ENCODE assay signal across 11 cellular contexts in the genomic region with DNA sequence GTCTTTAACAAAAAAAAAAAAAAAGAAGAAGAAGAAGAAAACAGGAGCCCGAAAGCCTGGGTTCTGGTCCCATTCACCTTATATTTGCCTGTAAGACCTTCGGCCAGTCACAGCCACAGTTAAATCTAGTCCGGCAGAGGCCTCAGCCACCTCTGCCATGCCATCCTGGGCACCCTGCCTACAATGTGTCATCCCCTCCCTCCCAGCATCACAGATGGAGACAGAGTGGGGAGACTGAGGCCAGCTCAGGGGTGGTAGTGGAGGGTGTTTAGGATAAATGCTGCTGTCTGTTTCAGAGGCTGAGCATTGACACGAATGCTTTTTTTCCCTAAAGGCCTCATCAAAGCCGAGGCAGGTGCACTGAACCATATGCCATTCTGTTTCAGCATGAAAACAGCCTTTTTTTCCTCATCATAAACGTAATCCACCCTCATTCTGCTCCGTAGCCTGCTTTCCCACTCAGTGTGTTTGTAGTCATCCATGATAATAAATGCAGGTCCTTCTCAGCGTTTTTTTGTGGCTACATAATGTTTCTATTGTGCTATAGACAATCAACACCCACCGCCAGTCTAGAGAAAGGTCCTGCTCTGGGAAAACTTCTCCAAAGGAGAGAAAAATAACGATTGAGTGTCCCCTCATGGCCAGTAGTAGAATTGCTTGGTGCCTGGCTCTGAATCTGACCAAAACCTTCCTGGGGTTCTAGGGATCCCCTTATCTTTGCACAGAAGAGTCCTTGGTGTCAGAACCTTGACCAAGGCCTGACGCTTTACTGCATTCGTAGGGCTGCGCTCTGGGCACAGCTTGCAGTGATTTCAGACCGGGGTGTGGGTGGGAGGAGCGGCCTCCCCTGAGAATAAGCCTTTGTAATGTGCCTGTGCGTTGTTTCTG. TPM values are rescaled to one million over a fixed set of nuclear protein-coding genes. Genes with fewer than 3 reads are reported as not detected.
A peak's percentile ranks its signal among the peaks of the same experiment; 100 is the strongest.
DNase-seq lines count a peak whose midpoint lies in the region; ATAC-seq and TF ChIP-seq lines count a peak whose summit lies in the region.
"Had no signal": no experiment of that assay in that cellular context is flagged by ENCODE, and none has a peak within 500 bp of the region (broad histone marks: within the 10 kb centered on the region; RNA-seq: fewer than 3 reads in every experiment).

No MANE protein-coding gene starts in this region.

- H3K27me3 Mint-ChIP-seq in T-helper 17 cell (peaks cover 25% of the 10 kb centered on the region), glutamatergic neuron (ENCODE audit: unreplicated experiment) (peaks cover 15% of the 10 kb centered on the region)
- no peaks in the 10 kb centered on the region for H3K27me3 Mint-ChIP-seq in activated T-cell treated with anti-CD3 and anti-CD28 coated beads, Interleukin-2, amount 50 U/mL, for 4 hours (ENCODE audit: low read depth)

- H3K4me3 Mint-ChIP-seq in T-helper 17 cell (no peak overlapping the region), glutamatergic neuron (ENCODE audit: unreplicated experiment) (no peak overlapping the region)
- no peak overlapping the region for H3K4me3 Mint-ChIP-seq in activated T-cell treated with anti-CD3 and anti-CD28 coated beads, Interleukin-2, amount 50 U/mL, for 4 hours
- H3K4me3 Mint-ChIP-seq: stimulated activated naive CD8-positive, alpha-beta T cell treated with anti-CD3 and anti-CD28 coated beads, Interleukin-15, amount 100 ng/mL, for 72 hours had no signal

- H3K27ac Mint-ChIP-seq in T-helper 17 cell (peak overlapping the region; percentile 82), glutamatergic neuron (ENCODE audit: unreplicated experiment) (peak overlapping the region; percentile 79)
- H3K27ac Mint-ChIP-seq: stimulated activated naive CD8-positive, alpha-beta T cell treated with anti-CD3 and anti-CD28 coated beads, Interleukin-15, amount 100 ng/mL, for 72 hours had no signal

- H3K4me1 Mint-ChIP-seq in T-helper 17 cell, result no peaks in the 10 kb centered on the region
- H3K4me1 Mint-ChIP-seq in glutamatergic neuron (ENCODE audit: low read depth, unreplicated experiment), result peaks cover 28% of the 10 kb centered on the region
- H3K4me1 Mint-ChIP-seq in activated T-cell treated with anti-CD3 and anti-CD28 coated beads, Interleukin-2, amount 50 U/mL, for 4 hours (ENCODE audit: low read depth), result no peaks in the 10 kb centered on the region
- H3K4me1 Mint-ChIP-seq: stimulated activated naive CD8-positive, alpha-beta T cell treated with anti-CD3 and anti-CD28 coated beads, Interleukin-15, amount 100 ng/mL, for 72 hours had no signal

- H3K4me1 ChIP-seq in left ventricle myocardium inferior, result peaks cover 49% of the 10 kb centered on the region

- peaks cover 6% of the 10 kb centered on the region for H3K9me3 Mint-ChIP-seq in glutamatergic neuron (ENCODE audit: unreplicated experiment)
- H3K9me3 Mint-ChIP-seq in activated T-cell treated with anti-CD3 and anti-CD28 coated beads, Interleukin-2, amount 50 U/mL, for 4 hours, result no peaks in the 10 kb centered on the region
- H3K9me3 Mint-ChIP-seq: stimulated activated naive CD8-positive, alpha-beta T cell treated with anti-CD3 and anti-CD28 coated beads, Interleukin-15, amount 100 ng/mL, for 72 hours had no signal

- H3K36me3 Mint-ChIP-seq in T-helper 17 cell (ENCODE audit: low read depth) (no peaks in the 10 kb centered on the region), glutamatergic neuron (ENCODE audit: unreplicated experiment) (no peaks in the 10 kb centered on the region)
- H3K36me3 Mint-ChIP-seq in activated T-cell treated with anti-CD3 and anti-CD28 coated beads, Interleukin-2, amount 50 U/mL, for 4 hours (ENCODE audit: insufficient read depth), result no peaks in the 10 kb centered on the region

- intact Hi-C loops in left ventricle myocardium inferior (cut with micrococcal nuclease), result no loop called here
- intact Hi-C loops in left cardiac atrium (cut with DNase I), result loop anchor here (2.0 to 10.0 kb wide), 3 partner anchors 149 to 181 kb away; a partner anchor contains a TSS

- no peak for DNase-seq in left ventricle myocardium inferior
- no peak for DNase-seq in left cardiac atrium
- DNase-seq in T-helper 17 cell, result no peak
- DNase-seq in glutamatergic neuron, result no peak
- no peak for DNase-seq in activated CD8-positive, alpha-beta memory T cell treated with anti-CD3 and anti-CD28 coated beads for 24 hours
- DNase-seq in activated T-cell treated with anti-CD3 and anti-CD28 coated beads, Interleukin-2, amount 50 U/mL, for 4 hours, result no peak
- no peak for DNase-seq in NCI-H1417 treated with DMSO at 0.1 percent for 48 hours (lab: John Stamatoyannopoulos, UW)
- DNase-seq: activated CD4-positive, alpha-beta T cell treated with anti-CD3 and anti-CD28 coated beads, Interleukin-2, amount 50 U/mL, for 48 hours; NCI-H2029; stimulated activated naive CD8-positive, alpha-beta T cell treated with anti-CD3 and anti-CD28 coated beads, Interleukin-15, amount 100 ng/mL, for 72 hours had no signal

- no peaks in the 10 kb centered on the region for H3K27me3 ChIP-seq in left ventricle myocardium inferior (ENCODE audit: low read depth)

- no peak overlapping the region for H3K4me3 ChIP-seq in left ventricle myocardium inferior

- no peaks in the 10 kb centered on the region for H3K9me3 ChIP-seq in left ventricle myocardium inferior (replicated peaks)
- H3K9me3 ChIP-seq in T-helper 17 cell (ENCODE audit: control insufficient read depth, low read length, poor library complexity, severe bottlenecking), result no peaks in the 10 kb centered on the region

- TF ChIP-seq CTCF in left ventricle myocardium inferior (IDR thresholded peaks at IDR 0.05; ENCODE audit: borderline replicate concordance) (peak; percentile 38), glutamatergic neuron (IDR thresholded peaks at IDR 0.05; ENCODE audit: partially characterized antibody, unreplicated experiment) (peak; percentile 59)

- H3K27ac ChIP-seq in left ventricle myocardium inferior (replicated peaks), result no peak overlapping the region

- no peak for ATAC-seq in left cardiac atrium
- no peak for ATAC-seq in T-helper 17 cell
- no peak for ATAC-seq in activated T-cell treated with anti-CD3 and anti-CD28 coated beads, Interleukin-2, amount 50 U/mL, for 4 hours
- ATAC-seq in GM18498 (IDR thresholded peaks at IDR 0.05; ENCODE audit: unreplicated experiment), result no peak
- ATAC-seq: stimulated activated naive CD8-positive, alpha-beta T cell treated with anti-CD3 and anti-CD28 coated beads, Interleukin-15, amount 100 ng/mL, for 72 hours had no signal

- no peaks in the 10 kb centered on the region for H3K36me3 ChIP-seq in left ventricle myocardium inferior

RNA-seq across cellular contexts. Expression of a gene that starts 41.1 kb away (rescaled TPM):
- total RNA-seq in left ventricle myocardium inferior (305 TPM), left cardiac atrium (100 to 1,000 TPM; 125 to 201 TPM), T-helper 17 cell (10 to 100 TPM in 1 of 2 donors, 1 to 10 TPM in 1; 1.4 to 24.2 TPM), glutamatergic neuron (ENCODE audit: unreplicated experiment) (142 TPM)
- total RNA-seq in activated T-cell treated with anti-CD3 and anti-CD28 coated beads, Interleukin-2, amount 50 U/mL, for 4 hours, result 1 to 10 TPM in 1 of 3 donors, under 1 TPM in 2; 0.68 to 1.4 (median 0.95) TPM
